Comparison of ENCODE assay signal across 22 cellular contexts in the genomic region with DNA sequence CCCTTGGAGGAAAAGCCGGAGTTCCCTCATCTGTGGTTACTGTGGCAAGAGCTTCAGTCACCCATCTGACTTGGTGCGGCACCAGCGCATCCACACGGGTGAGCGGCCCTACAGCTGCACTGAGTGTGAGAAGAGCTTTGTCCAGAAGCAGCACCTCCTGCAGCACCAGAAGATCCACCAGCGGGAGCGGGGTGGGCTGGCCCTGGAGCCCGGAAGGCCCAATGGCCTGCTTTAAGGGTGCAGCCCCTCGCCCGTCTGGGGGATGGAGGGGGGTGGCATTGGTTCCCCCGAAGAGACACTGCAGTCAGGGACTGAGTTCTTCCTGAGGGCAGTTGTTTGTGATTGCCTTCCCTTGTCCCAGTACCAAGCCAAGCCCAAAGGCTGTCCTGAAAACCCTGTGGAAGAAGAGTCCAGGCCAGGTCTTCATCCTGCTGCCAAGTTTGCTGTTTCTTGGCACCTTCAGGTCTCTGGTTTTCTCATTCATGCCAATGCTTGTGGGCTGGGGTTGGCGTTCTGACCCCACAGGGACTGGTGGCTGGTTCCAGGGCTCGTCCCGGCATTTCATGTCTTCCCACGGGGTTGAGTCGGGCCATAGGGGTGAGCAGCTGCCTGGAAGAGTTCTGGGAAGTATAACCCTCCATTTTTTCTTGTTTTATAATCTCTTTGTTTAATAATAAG.
"Had no signal": no experiment of that assay in that cellular context is flagged by ENCODE, and none has a peak within 500 bp of the region (broad histone marks: within the 10 kb centered on the region; RNA-seq: fewer than 3 reads in every experiment).

No MANE protein-coding gene starts in this region.

- H3K4me3 ChIP-seq: esophagus squamous epithelium, lung, ovary, right lobe of liver, suprapubic skin, transverse colon, upper lobe of right lung, uterus had no signal

- FAIRE-seq: endometrium, keratinocyte had no signal

- H3K27me3 ChIP-seq: esophagus squamous epithelium, ovary, right lobe of liver, suprapubic skin, transverse colon, upper lobe of right lung, uterus had no signal

- H3K9me3 ChIP-seq: esophagus squamous epithelium, ovary, right lobe of liver, suprapubic skin, transverse colon, upper lobe of right lung, uterus had no signal

- ATAC-seq: effector memory CD8-positive, alpha-beta T cell; left ventricle myocardium superior; natural killer cell; stimulated activated naive B cell treated with anti-CD40 and anti-IgM and Interleukin-4, amounts not matched to agents 10 μg/mL and 1 μg/mL and 100 μg/mL, for 72 hours; stimulated activated naive CD8-positive, alpha-beta T cell treated with anti-CD3 and anti-CD28 coated beads, Interleukin-15, amount 100 ng/mL, for 72 hours; upper lobe of right lung had no signal

- DNase-seq: cerebellar nuclear complex; cortex of kidney; effector memory CD8-positive, alpha-beta T cell; erythroblast; esophagus squamous epithelium; foreskin melanocyte; left ventricle myocardium superior; mesenchymal stem cell; natural killer cell; occipital lobe; ovary; right lobe of liver; stimulated activated CD4-positive, alpha-beta T cell treated with anti-CD3 and anti-CD28 coated beads, Interleukin-4, amount 100 ng/mL, for 4 hours; stimulated activated naive B cell treated with anti-CD40 and anti-IgM and Interleukin-4, amounts not matched to agents 10 μg/mL and 1 μg/mL and 100 μg/mL, for 72 hours; stimulated activated naive CD8-positive, alpha-beta T cell treated with anti-CD3 and anti-CD28 coated beads, Interleukin-15, amount 100 ng/mL, for 72 hours; transverse colon; upper lobe of right lung; uterus had no signal

- H3K4me1 ChIP-seq: right lobe of liver, suprapubic skin, transverse colon, upper lobe of right lung, uterus had no signal

- H3K36me3 ChIP-seq: ovary, uterus had no signal

- H3K27ac ChIP-seq: esophagus squamous epithelium, ovary, right lobe of liver, suprapubic skin, transverse colon, upper lobe of right lung, uterus had no signal
